Comparison of ENCODE assay signal across 28 cellular contexts in genomic region chr22:49763696-49764095, GRCh38.
DNase-seq lines count a peak whose midpoint lies in the region; ATAC-seq and TF ChIP-seq lines count a peak whose summit lies in the region.
"Had no signal": no experiment of that assay in that cellular context is flagged by ENCODE, and none has a peak within 500 bp of the region (broad histone marks: within the 10 kb centered on the region; RNA-seq: fewer than 3 reads in every experiment).

No MANE protein-coding gene starts in this region.

- H3K36me3 ChIP-seq in Peyer's patch: no peaks in the 10 kb centered on the region
- H3K36me3 ChIP-seq in psoas muscle (ENCODE audit: insufficient read depth in 1 of 2, low read depth in 1 of 2): no peaks in the 10 kb centered on the region
- H3K36me3 ChIP-seq: thoracic aorta, WERI-Rb-1 had no signal

- CTCF ChIA-PET in HEK293T (lab: Yijun Ruan, JAX): no interaction called here

- no peaks in the 10 kb centered on the region for H3K27me3 Mint-ChIP-seq in activated naive CD8-positive, alpha-beta T cell treated with anti-CD3 and anti-CD28 coated beads, Interleukin-2, amount 10 ng/mL, durations not matched to agents 7 days and 5 days
- no peaks in the 10 kb centered on the region for H3K27me3 Mint-ChIP-seq in activated naive CD8-positive, alpha-beta T cell treated with anti-CD3 and anti-CD28 coated beads for 36 hours
- peaks cover 15% of the 10 kb centered on the region for H3K27me3 Mint-ChIP-seq in glutamatergic neuron (ENCODE audit: unreplicated experiment)
- H3K27me3 Mint-ChIP-seq: activated naive CD4-positive, alpha-beta T cell treated with anti-CD3 and anti-CD28 coated beads, Interleukin-2, amount 50 U/mL, for 24 hours had no signal

- H3K4me3 ChIP-seq in Peyer's patch: no peak overlapping the region
- no peak overlapping the region for H3K4me3 ChIP-seq in psoas muscle
- H3K4me3 ChIP-seq: dorsolateral prefrontal cortex, thoracic aorta had no signal

- H3K27ac ChIP-seq in Peyer's patch (no peak overlapping the region), psoas muscle (no peak overlapping the region)
- H3K27ac ChIP-seq: dorsolateral prefrontal cortex, RWPE1, thoracic aorta, WERI-Rb-1 had no signal

- no peak overlapping the region for H3K4me3 Mint-ChIP-seq in activated naive CD8-positive, alpha-beta T cell treated with anti-CD3 and anti-CD28 coated beads, Interleukin-2, amount 10 ng/mL, durations not matched to agents 7 days and 5 days
- no peak overlapping the region for H3K4me3 Mint-ChIP-seq in activated naive CD8-positive, alpha-beta T cell treated with anti-CD3 and anti-CD28 coated beads for 36 hours
- H3K4me3 Mint-ChIP-seq in glutamatergic neuron (ENCODE audit: unreplicated experiment): no peak overlapping the region
- H3K4me3 Mint-ChIP-seq: activated naive CD4-positive, alpha-beta T cell treated with anti-CD3 and anti-CD28 coated beads, Interleukin-2, amount 50 U/mL, for 24 hours had no signal

- H3K27ac Mint-ChIP-seq in activated naive CD8-positive, alpha-beta T cell treated with anti-CD3 and anti-CD28 coated beads, Interleukin-2, amount 10 ng/mL, durations not matched to agents 7 days and 5 days: no peak overlapping the region
- no peak overlapping the region for H3K27ac Mint-ChIP-seq in activated naive CD8-positive, alpha-beta T cell treated with anti-CD3 and anti-CD28 coated beads for 36 hours
- H3K27ac Mint-ChIP-seq in glutamatergic neuron (ENCODE audit: unreplicated experiment): no peak overlapping the region
- H3K27ac Mint-ChIP-seq: activated naive CD4-positive, alpha-beta T cell treated with anti-CD3 and anti-CD28 coated beads, Interleukin-2, amount 50 U/mL, for 24 hours had no signal

- peaks cover 22% of the 10 kb centered on the region for H3K4me1 Mint-ChIP-seq in activated naive CD8-positive, alpha-beta T cell treated with anti-CD3 and anti-CD28 coated beads, Interleukin-2, amount 10 ng/mL, durations not matched to agents 7 days and 5 days
- peaks cover 18% of the 10 kb centered on the region for H3K4me1 Mint-ChIP-seq in activated naive CD8-positive, alpha-beta T cell treated with anti-CD3 and anti-CD28 coated beads for 36 hours
- peaks cover 3% of the 10 kb centered on the region for H3K4me1 Mint-ChIP-seq in glutamatergic neuron (ENCODE audit: low read depth, unreplicated experiment)

- no peak for ATAC-seq in activated naive CD8-positive, alpha-beta T cell treated with anti-CD3 and anti-CD28 coated beads, Interleukin-2, amount 10 ng/mL, durations not matched to agents 7 days and 5 days (ENCODE audit: low read depth)
- no peak for ATAC-seq in psoas muscle
- ATAC-seq: HCT116; stimulated activated naive CD8-positive, alpha-beta T cell treated with anti-CD3 and anti-CD28 coated beads, Interleukin-15, Interleukin-2, amounts not matched to agents 100 U/mL and 50 U/mL, for 24 hours had no signal

- 59 to 69% (median 69%) methylated on average over 12 to 13 of the region's 13 CpGs for WGBS in psoas muscle, 3 donors

- H3K9me3 ChIP-seq in Peyer's patch (peaks cover 0 to 7% (median 3%) of the 10 kb centered on the region in 4 donors), psoas muscle (peaks cover 9% of the 10 kb centered on the region)

- H3K27me3 ChIP-seq in Peyer's patch (no peaks in the 10 kb centered on the region), psoas muscle (ENCODE audit: insufficient read depth in 3 of 3, low read length in 2 of 3) (no peaks in the 10 kb centered on the region)

- TF ChIP-seq POLR2A in Peyer's patch (IDR thresholded peaks at IDR 0.05): no peak

- intact Hi-C loops in psoas muscle (cut with DNase I): loop anchor here in 1 of 2 donors (10.0 kb wide), 1 partner anchor 231 kb away; no protein-coding TSS in a partner anchor

- POLR2A ChIA-PET in activated naive CD8-positive, alpha-beta T cell treated with anti-CD3 and anti-CD28 coated beads, Interleukin-2, amount 10 ng/mL, durations not matched to agents 7 days and 5 days (lab: Charles Lee): no interaction called here
- POLR2A ChIA-PET in HEK293T (lab: Yijun Ruan, JAX): no interaction called here

- H3K36me3 Mint-ChIP-seq in activated naive CD8-positive, alpha-beta T cell treated with anti-CD3 and anti-CD28 coated beads, Interleukin-2, amount 10 ng/mL, durations not matched to agents 7 days and 5 days: no peaks in the 10 kb centered on the region
- peaks cover 5% of the 10 kb centered on the region for H3K36me3 Mint-ChIP-seq in activated naive CD8-positive, alpha-beta T cell treated with anti-CD3 and anti-CD28 coated beads for 36 hours
- H3K36me3 Mint-ChIP-seq in glutamatergic neuron (ENCODE audit: unreplicated experiment): peaks cover 7% of the 10 kb centered on the region

- no peak for TF ChIP-seq CTCF in Peyer's patch (IDR thresholded peaks at IDR 0.05)
- TF ChIP-seq CTCF in glutamatergic neuron (IDR thresholded peaks at IDR 0.05; ENCODE audit: partially characterized antibody, unreplicated experiment): no peak
- TF ChIP-seq CTCF in psoas muscle (IDR thresholded peaks at IDR 0.05): no peak

- peaks cover 3% of the 10 kb centered on the region for H3K9me3 Mint-ChIP-seq in activated naive CD8-positive, alpha-beta T cell treated with anti-CD3 and anti-CD28 coated beads, Interleukin-2, amount 10 ng/mL, durations not matched to agents 7 days and 5 days
- peaks cover 7% of the 10 kb centered on the region for H3K9me3 Mint-ChIP-seq in activated naive CD8-positive, alpha-beta T cell treated with anti-CD3 and anti-CD28 coated beads for 36 hours
- peaks cover 8% of the 10 kb centered on the region for H3K9me3 Mint-ChIP-seq in glutamatergic neuron (ENCODE audit: unreplicated experiment)

- peak; percentile 20 for DNase-seq in activated naive CD8-positive, alpha-beta T cell treated with anti-CD3 and anti-CD28 coated beads, Interleukin-2, amount 10 ng/mL, durations not matched to agents 7 days and 5 days
- DNase-seq in activated naive CD8-positive, alpha-beta T cell treated with anti-CD3 and anti-CD28 coated beads for 36 hours: no peak
- DNase-seq in Peyer's patch: peak in 2 of 3 donors; percentile 32 to 41
- DNase-seq in glutamatergic neuron: peak; percentile 11
- peak; percentile 11 to 35 for DNase-seq in psoas muscle
- no peak for DNase-seq in EL
- no peak for DNase-seq in activated naive CD4-positive, alpha-beta T cell treated with anti-CD3 and anti-CD28 coated beads, Interleukin-2, amount 50 U/mL, for 16 hours
- DNase-seq in HEK293T (ENCODE audit: extremely low spot score): no peak
- DNase-seq: ACHN; activated CD4-positive, alpha-beta T cell treated with anti-CD3 and anti-CD28 coated beads, Interleukin-2, amount 50 U/mL, for 48 hours; Calu3; central memory CD4-positive, alpha-beta T cell; IMR-90; kidney glomerular epithelial cell; mesenchymal stem cell; NCI-H1105 treated with DMSO at 0.1 percent for 48 hours; NCI-H2029; NCI-H2227 treated with DMSO at 0.1 percent for 48 hours; nucleus accumbens; retina; stimulated activated naive CD8-positive, alpha-beta T cell treated with anti-CD3 and anti-CD28 coated beads, Interleukin-15, Interleukin-2, amounts not matched to agents 100 U/mL and 50 U/mL, for 24 hours; T-helper 9 cell; WERI-Rb-1 had no signal

- H3K4me1 ChIP-seq in Peyer's patch: peaks cover 0 to 4% (median 1%) of the 10 kb centered on the region in 4 donors
- peaks cover 4% of the 10 kb centered on the region for H3K4me1 ChIP-seq in psoas muscle

TF ChIP-seq in HEK293T, 16 proteins besides CTCF, POLR2A, EP300 and RAD21:
- TF ChIP-seq ARNT (IDR thresholded peaks at IDR 0.05) (no peak), L3MBTL2 (conservative IDR thresholded peaks at IDR 0.05) (no peak), FOXA1 (IDR thresholded peaks at IDR 0.05) (no peak), SUZ12 (IDR thresholded peaks at IDR 0.05) (no peak), FOXK2 (IDR thresholded peaks at IDR 0.05) (no peak), BHLHE40 (IDR thresholded peaks at IDR 0.05; ENCODE audit: borderline replicate concordance) (no peak), ZNF384 (IDR thresholded peaks at IDR 0.05) (no peak)
TF ChIP-seq in HEK293T: peak in this region for 0.

Comparison
In these comparisons a context has a peak if more than half of its experiments do, and no peak if none do; other contexts are left out.
1. DNase-seq: peak in activated naive CD8-positive, alpha-beta T cell treated with anti-CD3 and anti-CD28 coated beads, Interleukin-2, amount 10 ng/mL, durations not matched to agents 7 days and 5 days (single experiment), Peyer's patch (2 of 3), glutamatergic neuron (single experiment) and psoas muscle (2 of 2); none in activated naive CD8-positive, alpha-beta T cell treated with anti-CD3 and anti-CD28 coated beads for 36 hours (single experiment), EL (single experiment), activated naive CD4-positive, alpha-beta T cell treated with anti-CD3 and anti-CD28 coated beads, Interleukin-2, amount 50 U/mL, for 16 hours (single experiment) and HEK293T (single experiment).